21 cellular contexts compared by ENCODE assay signal in the genomic region with DNA sequence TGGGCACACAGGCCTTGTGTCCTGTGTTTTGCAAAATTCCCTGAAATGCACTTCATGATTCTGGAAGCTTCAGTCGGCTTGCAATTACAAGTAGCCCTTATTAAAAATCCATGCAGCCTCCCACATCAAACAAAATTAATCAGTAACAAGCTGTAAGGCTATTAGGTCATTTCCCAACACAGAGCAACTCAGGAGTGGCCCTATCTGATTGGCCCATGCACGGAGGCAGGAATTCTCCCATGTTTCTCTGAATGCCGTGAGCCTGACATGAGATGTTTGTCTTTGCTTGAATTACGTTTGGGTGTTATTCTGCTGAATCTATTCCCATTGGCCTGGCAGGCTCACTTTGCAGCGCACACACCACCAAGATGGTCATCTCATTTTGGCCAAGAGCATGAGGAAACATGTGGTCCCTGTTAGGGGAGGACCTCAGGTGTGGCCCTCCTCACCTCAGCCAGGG. TPM values are rescaled to one million over a fixed set of nuclear protein-coding genes. Genes with fewer than 3 reads are reported as not detected.
A peak's percentile ranks its signal among the peaks of the same experiment; 100 is the strongest.
DNase-seq lines count a peak whose midpoint lies in the region; ATAC-seq and TF ChIP-seq lines count a peak whose summit lies in the region.
"Had no signal": no experiment of that assay in that cellular context is flagged by ENCODE, and none has a peak within 500 bp of the region (broad histone marks: within the 10 kb centered on the region; RNA-seq: fewer than 3 reads in every experiment).

No MANE protein-coding gene starts in this region.

- H3K9me3 ChIP-seq in vagina, result no peaks in the 10 kb centered on the region
- H3K9me3 ChIP-seq: MG63, SJSA1 had no signal

- TF ChIP-seq CTCF in choroid plexus epithelial cell (conservative IDR thresholded peaks at IDR 0.05; ENCODE audit: low read depth, low read length) (no peak), progenitor cell of endocrine pancreas (IDR thresholded peaks at IDR 0.05; ENCODE audit: unreplicated experiment) (peak; percentile 23), vagina (IDR thresholded peaks at IDR 0.05) (no peak)

- H3K9me3 Mint-ChIP-seq in progenitor cell of endocrine pancreas (ENCODE audit: low read depth), result no peaks in the 10 kb centered on the region
- H3K9me3 Mint-ChIP-seq: H9 had no signal

- DNase-seq in HK-2 (ENCODE audit: unreplicated experiment), result peak; percentile 44
- peak; percentile 46 for DNase-seq in choroid plexus epithelial cell (ENCODE audit: low read depth)
- peak; percentile 68 for DNase-seq in left lobe of liver (ENCODE audit: low spot score)
- no peak for DNase-seq in progenitor cell of endocrine pancreas (ENCODE audit: low spot score, unreplicated experiment)
- DNase-seq in stimulated activated CD4-positive, alpha-beta T cell treated with anti-CD3 and anti-CD28 coated beads, Interleukin-4, amount 100 ng/mL, for 1 hour, result no peak
- no peak for DNase-seq in vagina (ENCODE audit: extremely low spot score in 2 of 2)
- DNase-seq: activated CD4-positive, alpha-beta T cell treated with anti-CD3 and anti-CD28 coated beads for 1 hour; H9; MG63; naive B cell; NCI-H187 treated with DMSO at 0.1 percent for 48 hours; NCI-H526; retina; T-helper 9 cell had no signal

- H3K27ac Mint-ChIP-seq in progenitor cell of endocrine pancreas, result peak overlapping the region; percentile 87

- H3K36me3 ChIP-seq in vagina, result no peaks in the 10 kb centered on the region
- H3K36me3 ChIP-seq: ascending aorta, MG63, SJSA1 had no signal

- peaks cover 8% of the 10 kb centered on the region for H3K27me3 Mint-ChIP-seq in progenitor cell of endocrine pancreas

- ATAC-seq in left lobe of liver, result peak; percentile 79
- ATAC-seq in GM19397 (IDR thresholded peaks at IDR 0.05; ENCODE audit: unreplicated experiment), result no peak
- ATAC-seq in HG02973 (IDR thresholded peaks at IDR 0.05; ENCODE audit: unreplicated experiment), result no peak

- H3K27ac ChIP-seq in vagina, result no peak overlapping the region
- H3K27ac ChIP-seq: ascending aorta, epithelial cell of prostate, SJSA1 had no signal

- no peaks in the 10 kb centered on the region for H3K36me3 Mint-ChIP-seq in progenitor cell of endocrine pancreas (ENCODE audit: insufficient read depth)

- H3K4me1 ChIP-seq in vagina, result no peaks in the 10 kb centered on the region
- H3K4me1 ChIP-seq: SJSA1 had no signal

- no peak overlapping the region for H3K4me3 Mint-ChIP-seq in progenitor cell of endocrine pancreas (ENCODE audit: low read depth)
- H3K4me3 Mint-ChIP-seq: H9, naive B cell had no signal

- TF ChIP-seq POLR2A in vagina (IDR thresholded peaks at IDR 0.05), result no peak

- peaks cover 41% of the 10 kb centered on the region for H3K4me1 Mint-ChIP-seq in progenitor cell of endocrine pancreas (ENCODE audit: low read depth)

- intact Hi-C loops in vagina (cut with DNase I), result loop anchor here (10.0 kb wide), 2 partner anchors 298 to 548 kb away; partner anchors contain the start of gene GET4

- H3K4me3 ChIP-seq in choroid plexus epithelial cell (ENCODE audit: low read depth, low read length), result no peak overlapping the region
- H3K4me3 ChIP-seq in vagina, result no peak overlapping the region
- H3K4me3 ChIP-seq: ascending aorta, MG63, SJSA1 had no signal

- H3K27me3 ChIP-seq in vagina, result no peaks in the 10 kb centered on the region
- H3K27me3 ChIP-seq: ascending aorta, MG63, SJSA1 had no signal

RNA-seq across cellular contexts. Expression of gene FOXL3, which starts 36.9 kb away (rescaled TPM):
- total RNA-seq in left lobe of liver (not detected), progenitor cell of endocrine pancreas (not detected in 2 replicates), vagina (not detected)
- total RNA-seq: ascending aorta, glomerular endothelial cell, H9, SJSA1, subcutaneous adipose tissue had no signal

Comparison
In these comparisons a context has a peak if more than half of its experiments do, and no peak if none do; other contexts are left out.
1. DNase-seq: peak in HK-2 (single experiment), choroid plexus epithelial cell (single experiment) and left lobe of liver (single experiment); none in progenitor cell of endocrine pancreas (single experiment), stimulated activated CD4-positive, alpha-beta T cell treated with anti-CD3 and anti-CD28 coated beads, Interleukin-4, amount 100 ng/mL, for 1 hour (single experiment) and vagina (0 of 2).